Comparison of ENCODE assay signal across 1 cellular context in the genomic region with DNA sequence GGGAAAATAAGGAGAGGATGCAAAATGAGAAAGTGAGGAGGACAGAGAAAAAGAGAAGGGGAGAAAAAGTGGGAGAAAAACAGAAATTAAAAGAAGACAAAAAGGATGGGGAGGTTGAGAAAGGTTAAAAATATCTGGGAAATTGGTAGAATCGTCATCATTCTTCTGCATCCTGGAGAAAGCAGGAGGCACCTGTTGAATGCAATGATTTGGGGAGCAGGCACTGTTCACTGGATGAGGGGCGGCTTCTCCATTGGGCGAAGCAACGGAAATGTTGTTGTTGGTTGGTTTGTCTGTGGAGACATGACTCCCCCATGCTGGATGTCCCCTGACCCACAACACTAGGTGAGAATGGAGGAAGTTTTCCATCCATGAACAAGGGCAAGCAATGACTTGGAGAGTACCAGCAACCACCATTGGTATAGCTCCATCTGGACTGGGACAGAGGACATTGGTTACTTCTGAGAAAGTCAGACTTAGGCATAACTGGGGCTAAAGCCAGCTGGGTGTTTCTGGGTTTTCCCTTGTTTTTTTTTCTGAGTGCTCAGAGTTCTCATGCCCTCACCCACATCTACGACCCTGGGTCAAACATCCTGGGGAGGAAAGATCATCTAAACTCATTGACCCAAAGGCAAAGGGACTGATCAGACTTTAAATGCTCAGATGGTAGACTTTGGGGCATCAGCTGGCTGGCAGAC.
TF ChIP-seq lines count a peak whose summit lies in the region.

No MANE protein-coding gene starts in this region.

TF ChIP-seq in HEK293, 187 proteins besides CTCF, POLR2A, EP300 and RAD21 (continued from another document):
- peak; percentile 71 for TF ChIP-seq SCRT1 (tag by site-specific recombination; IDR thresholded peaks at IDR 0.05; ENCODE audit: borderline replicate concordance)
